9 cellular contexts compared by ENCODE assay signal in the genomic region with DNA sequence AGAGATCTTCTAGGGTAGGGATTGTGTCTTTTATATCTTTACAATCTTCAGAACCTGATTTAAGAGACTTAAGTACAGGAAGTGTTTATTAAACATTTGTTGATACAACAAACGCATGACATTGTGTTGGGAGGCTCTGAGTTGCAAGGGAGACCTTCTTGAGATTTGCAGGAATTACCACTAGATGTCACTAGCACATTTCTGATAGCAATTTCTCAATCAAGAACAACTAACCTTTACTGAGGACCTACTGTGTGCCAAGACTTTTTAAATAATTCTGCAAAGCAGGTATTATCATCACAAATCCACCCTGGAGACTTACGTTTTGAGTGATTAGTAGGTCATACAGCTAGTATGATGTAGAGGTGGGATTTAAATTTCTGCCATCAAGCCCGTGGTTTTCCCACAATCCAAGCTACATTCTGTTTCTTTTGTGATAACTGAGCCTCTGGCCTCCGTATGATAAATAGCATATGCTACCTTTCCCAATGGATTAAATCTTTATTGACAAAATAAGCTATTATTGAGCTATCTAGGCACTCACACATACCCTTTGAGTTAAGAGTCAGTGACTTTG.
DNase-seq lines count a peak whose midpoint lies in the region; ATAC-seq and TF ChIP-seq lines count a peak whose summit lies in the region.
"Had no signal": no experiment of that assay in that cellular context is flagged by ENCODE, and none has a peak within 500 bp of the region (broad histone marks: within the 10 kb centered on the region; RNA-seq: fewer than 3 reads in every experiment).

No MANE protein-coding gene starts in this region.

- H3K27ac ChIP-seq in mammary epithelial cell (ENCODE audit: insufficient read depth, low read depth, low read length), result no peak overlapping the region
- no peak overlapping the region for H3K27ac ChIP-seq in neuronal stem cell (replicated peaks; ENCODE audit: low read length)
- H3K27ac ChIP-seq: BLaER1 had no signal

- ATAC-seq in HG03095 (IDR thresholded peaks at IDR 0.05; ENCODE audit: unreplicated experiment), result no peak

- dilution Hi-C loops in mammary epithelial cell (cut with HindIII; ENCODE audit: low sequenced_read_pairs), result no loop called here

- H2BK5ac ChIP-seq in neuronal stem cell (ENCODE audit: low read length), result no peak overlapping the region

- H3K4me2 ChIP-seq in mammary epithelial cell (ENCODE audit: insufficient read depth, low read depth, low read length) (no peak overlapping the region), neuronal stem cell (ENCODE audit: insufficient read depth, low read length, poor library complexity, severe bottlenecking) (no peak overlapping the region)
- H3K4me2 ChIP-seq: BLaER1 had no signal

- no peak overlapping the region for H4K91ac ChIP-seq in neuronal stem cell (ENCODE audit: low read depth, low read length, poor library complexity)

- no peak overlapping the region for H3K23ac ChIP-seq in neuronal stem cell (ENCODE audit: low read depth, low read length, poor library complexity)

- H3K79me2 ChIP-seq in mammary epithelial cell (ENCODE audit: insufficient read depth, low read length), result no peaks in the 10 kb centered on the region

- no peak overlapping the region for H2BK12ac ChIP-seq in neuronal stem cell (ENCODE audit: low read length)

- no peak overlapping the region for H3K9ac ChIP-seq in mammary epithelial cell (ENCODE audit: insufficient read depth, low read length)
- H3K9ac ChIP-seq in neuronal stem cell (ENCODE audit: low read depth, low read length, poor library complexity), result no peak overlapping the region
- H3K9ac ChIP-seq: BLaER1 had no signal

- 46% methylated on average over 4 of the region's 4 CpGs for WGBS in mammary epithelial cell (ENCODE audit: low coverage, missing lambda C conversion rate)
- no CpG with 5 or more reads among the region's 4 CpGs for WGBS in neuronal stem cell (ENCODE audit: extremely low coverage in 2 of 2, insufficient read length in 2 of 2, insufficient replicate concordance in 1 of 2), 2 donors

- no peak overlapping the region for H3K4ac ChIP-seq in neuronal stem cell (ENCODE audit: low read length)

- H2BK15ac ChIP-seq in neuronal stem cell (ENCODE audit: low read length), result no peak overlapping the region

- in situ Hi-C loops in KBM-7 (cut with MboI; ENCODE audit: low pct_unique_long_range_greater_than_20kb, low sequenced_read_pairs), result no loop called here
- in situ Hi-C loops in mammary epithelial cell (cut with MboI; ENCODE audit: low sequenced_read_pairs in 2 of 2), result loop anchor here (25.0 kb wide), 1 partner anchor 701 kb away; no protein-coding TSS in a partner anchor

- H3K18ac ChIP-seq in neuronal stem cell (ENCODE audit: low read length), result no peak overlapping the region

- peak; percentile 49 to 60 for TF ChIP-seq CTCF in mammary epithelial cell (conservative IDR thresholded peaks at IDR 0.05 in 1 of 2, IDR thresholded peaks at IDR 0.05 in 1 of 2; ENCODE audit: extremely low read depth in 1 of 2, insufficient read depth in 1 of 2, low read depth in 1 of 2, low read length in 2 of 2)

- H3K36me3 ChIP-seq in mammary epithelial cell (ENCODE audit: insufficient read depth, low read length) (no peaks in the 10 kb centered on the region), neuronal stem cell (replicated peaks in 1 of 2; ENCODE audit: control insufficient read depth in 2 of 2, insufficient read depth in 2 of 2, low read length in 2 of 2) (no peaks in the 10 kb centered on the region)
- H3K36me3 ChIP-seq: BLaER1 had no signal

- no peak overlapping the region for H4K8ac ChIP-seq in neuronal stem cell (ENCODE audit: low read depth, low read length)

- H3K14ac ChIP-seq in neuronal stem cell (ENCODE audit: low read length), result no peak overlapping the region

- peak; percentile 29 for DNase-seq in NCI-H1436 (lab: John Stamatoyannopoulos, UW)
- no peak for DNase-seq in NCI-H1436 treated with DMSO at 0.1 percent for 48 hours (lab: John Stamatoyannopoulos, UW)
- peak; percentile 13 for DNase-seq in KBM-7
- peak; percentile 5 for DNase-seq in mammary epithelial cell
- DNase-seq in neuronal stem cell (ENCODE audit: low spot score), result peak; percentile 23
- DNase-seq in cerebellar nuclear complex (lab: John Stamatoyannopoulos, UW), result no peak
- no peak for DNase-seq in GM19240 (ENCODE audit: insufficient read length, low spot score)

- H3K9me3 ChIP-seq in mammary epithelial cell (replicated peaks; ENCODE audit: insufficient read depth, low read length) (no peaks in the 10 kb centered on the region), neuronal stem cell (replicated peaks in 1 of 2; ENCODE audit: control insufficient read depth in 2 of 2, insufficient read depth in 1 of 2, low read depth in 1 of 2, low read length in 2 of 2) (no peaks in the 10 kb centered on the region)
- H3K9me3 ChIP-seq: BLaER1 had no signal

- BruUV-seq in mammary epithelial cell (replicated peaks; lab: Mats Ljungman, UMichigan), result no TSS peak

- CTCF ChIA-PET in mammary epithelial cell (lab: Charles Lee; ENCODE audit: low non-redundant PET), result no interaction called here

- no peaks in the 10 kb centered on the region for H3K27me3 ChIP-seq in mammary epithelial cell (ENCODE audit: insufficient read depth, low read length)
- H3K27me3 ChIP-seq in neuronal stem cell (ENCODE audit: control insufficient read depth in 3 of 3, insufficient read depth in 3 of 3, low read depth in 1 of 3, low read length in 3 of 3), result no peaks in the 10 kb centered on the region
- H3K27me3 ChIP-seq: BLaER1 had no signal

- no peaks in the 10 kb centered on the region for H4K20me1 ChIP-seq in mammary epithelial cell (ENCODE audit: insufficient read depth, low read length)
- H4K20me1 ChIP-seq: BLaER1 had no signal

- H3K4me3 ChIP-seq in mammary epithelial cell (replicated peaks in 1 of 3; ENCODE audit: insufficient read depth in 1 of 3, low read depth in 2 of 3, low read length in 3 of 3) (no peak overlapping the region), neuronal stem cell (ENCODE audit: low read length in 2 of 2) (no peak overlapping the region)
- H3K4me3 ChIP-seq: BLaER1 had no signal

- H3K4me1 ChIP-seq in mammary epithelial cell (ENCODE audit: insufficient read depth, low read length) (no peaks in the 10 kb centered on the region), neuronal stem cell (ENCODE audit: control insufficient read depth in 2 of 2, insufficient read depth in 1 of 2, low read depth in 1 of 2, low read length in 2 of 2) (no peaks in the 10 kb centered on the region)
- H3K4me1 ChIP-seq: BLaER1 had no signal

- intact Hi-C loops in mammary epithelial cell (cut with micrococcal nuclease), result loop anchor here (1.0 to 5.0 kb wide), 2 partner anchors 389 to 694 kb away; no protein-coding TSS in a partner anchor

- H2AFZ ChIP-seq in mammary epithelial cell (ENCODE audit: low read depth, low read length), result no peak overlapping the region
- no peak overlapping the region for H2AFZ ChIP-seq in neuronal stem cell (ENCODE audit: low read length)

- no peak overlapping the region for H2AK5ac ChIP-seq in neuronal stem cell (ENCODE audit: low read depth, low read length)

- no peaks in the 10 kb centered on the region for H3K79me1 ChIP-seq in neuronal stem cell (ENCODE audit: low read depth, low read length)

- no peak overlapping the region for H2BK120ac ChIP-seq in neuronal stem cell (ENCODE audit: low read depth, low read length)

Comparison
In these comparisons a context has a peak if more than half of its experiments do, and no peak if none do; other contexts are left out.
1. DNase-seq: peak in NCI-H1436 (single experiment), KBM-7 (single experiment), mammary epithelial cell (single experiment) and neuronal stem cell (single experiment); none in NCI-H1436 treated with DMSO at 0.1 percent for 48 hours (single experiment), cerebellar nuclear complex (0 of 2) and GM19240 (single experiment).